In the genomic region with DNA sequence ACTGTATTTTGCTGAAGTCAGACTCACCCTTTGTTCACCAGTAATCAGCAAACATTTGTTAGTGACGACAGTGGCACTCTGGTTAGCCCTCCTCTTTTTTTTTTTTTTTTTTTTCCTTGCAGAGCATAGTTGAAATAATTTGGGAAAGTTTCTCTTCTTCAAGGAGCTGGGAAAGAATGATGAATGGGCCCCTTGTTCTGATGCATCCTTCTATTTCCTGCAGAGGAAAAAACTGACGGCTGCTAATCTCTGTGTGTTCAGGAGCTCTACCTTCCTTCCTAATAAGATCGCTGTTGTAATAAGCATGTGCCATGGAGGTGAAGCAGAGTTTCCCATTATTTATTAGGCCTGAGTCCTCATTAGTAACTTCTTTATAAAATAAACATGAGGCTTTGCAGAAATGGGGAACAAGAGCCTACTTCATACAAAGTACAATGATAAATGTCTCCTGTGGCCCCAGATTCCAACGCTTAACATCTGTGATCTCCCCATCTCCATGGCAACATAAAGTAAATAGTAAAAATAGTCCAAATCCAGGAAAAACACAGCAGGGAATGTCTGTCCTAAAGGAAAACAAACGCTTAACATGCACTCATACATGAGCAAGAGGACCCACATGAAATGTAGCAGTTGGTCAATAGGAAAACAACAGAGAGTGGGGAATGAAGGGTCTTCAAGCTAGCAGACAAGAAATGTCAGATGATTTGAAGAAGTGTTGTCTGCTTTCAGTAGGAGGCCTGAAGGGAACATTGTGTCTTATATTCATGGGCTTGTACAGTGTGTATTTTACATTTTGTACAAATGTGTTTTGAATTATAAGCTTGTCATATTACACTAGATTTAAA, we compare ENCODE assay signal across 15 cellular contexts. TPM values are rescaled to one million over a fixed set of nuclear protein-coding genes. Genes with fewer than 3 reads are reported as not detected.
DNase-seq lines count a peak whose midpoint lies in the region; ATAC-seq, FAIRE-seq and TF ChIP-seq lines count a peak whose summit lies in the region.
"Had no signal": no experiment of that assay in that cellular context is flagged by ENCODE, and none has a peak within 500 bp of the region (broad histone marks: within the 10 kb centered on the region; RNA-seq: fewer than 3 reads in every experiment).

No MANE protein-coding gene starts in this region.

- no peak for TF ChIP-seq POLR2A in endothelial cell of umbilical vein (IDR thresholded peaks at IDR 0.05; ENCODE audit: low read depth, low read length)

- H3K36me3 Mint-ChIP-seq in mesothelial cell of epicardium, result no peaks in the 10 kb centered on the region
- peaks cover 0 to 17% (median 11%) of the 10 kb centered on the region in 5 donors for H3K36me3 Mint-ChIP-seq in naive thymus-derived CD4-positive, alpha-beta T cell
- H3K36me3 Mint-ChIP-seq: CD8-positive, alpha-beta T cell; memory B cell had no signal

- no peaks in the 10 kb centered on the region for H3K79me2 ChIP-seq in endothelial cell of umbilical vein (ENCODE audit: control insufficient read depth, insufficient read depth, low read length)

- DNase-seq in SK-MEL-5 (ENCODE audit: low read depth, low spot score) (peak; percentile 95), endothelial cell of umbilical vein (ENCODE audit: low read depth, low spot score) (peak; percentile 96), mesothelial cell of epicardium (ENCODE audit: low spot score in 2 of 2, unreplicated experiment in 2 of 2) (no peak), NOMO-1 treated with dmso at 0.1 percent for 144 hours (lab: John Stamatoyannopoulos, UW; ENCODE audit: unreplicated experiment) (no peak), activated T-cell treated with anti-CD3 and anti-CD28 coated beads for 4 hours (no peak)
- no peak for DNase-seq in naive thymus-derived CD4-positive, alpha-beta T cell
- DNase-seq: activated naive CD4-positive, alpha-beta T cell; CD8-positive, alpha-beta T cell; erythroblast; RPMI8226; trophoblast cell had no signal

- H3K9me3 Mint-ChIP-seq in mesothelial cell of epicardium, result no peaks in the 10 kb centered on the region
- peaks cover 0 to 5% (median 0%) of the 10 kb centered on the region in 11 donors for H3K9me3 Mint-ChIP-seq in naive thymus-derived CD4-positive, alpha-beta T cell
- H3K9me3 Mint-ChIP-seq: CD8-positive, alpha-beta T cell; memory B cell had no signal

- H3K4me1 Mint-ChIP-seq in mesothelial cell of epicardium, result peaks cover 35% of the 10 kb centered on the region
- peaks cover 0 to 4% (median 0%) of the 10 kb centered on the region in 7 donors for H3K4me1 Mint-ChIP-seq in naive thymus-derived CD4-positive, alpha-beta T cell
- H3K4me1 Mint-ChIP-seq: memory B cell had no signal

- TF ChIP-seq CTCF in endothelial cell of umbilical vein (IDR thresholded peaks at IDR 0.05; ENCODE audit: extremely low read depth in 1 of 2, insufficient read depth in 1 of 2, low read depth in 1 of 2, low read length in 2 of 2), result no peak
- no peak for TF ChIP-seq CTCF in mesothelial cell of epicardium (IDR thresholded peaks at IDR 0.05; ENCODE audit: unreplicated experiment)

- CTCF ChIA-PET in endothelial cell of umbilical vein (lab: Charles Lee), result interaction anchor here (0.6 to 1.6 kb wide), 8 partner anchors 14 to 208 kb away, joined by 3 to 5 read pairs (median 4); no protein-coding TSS in a partner anchor
- CTCF ChIA-PET in naive thymus-derived CD4-positive, alpha-beta T cell (lab: Charles Lee), result interaction anchor here (0.6 kb wide), 1 partner anchor 32 kb away, joined by 3 read pairs; no protein-coding TSS in a partner anchor

- POLR2A ChIA-PET in endothelial cell of umbilical vein (lab: Charles Lee), result interaction anchor here (0.7 to 1.1 kb wide), 2 partner anchors 59 to 70 kb away, joined by 3 to 8 read pairs; no protein-coding TSS in a partner anchor
- POLR2A ChIA-PET in naive thymus-derived CD4-positive, alpha-beta T cell (lab: Charles Lee), result interaction anchor here (1.4 kb wide), 1 partner anchor 9 kb away, joined by 3 read pairs; no protein-coding TSS in a partner anchor

- no peak for ATAC-seq in naive thymus-derived CD4-positive, alpha-beta T cell
- ATAC-seq in HG02970 (IDR thresholded peaks at IDR 0.05; ENCODE audit: low FRiP score, unreplicated experiment), result no peak
- ATAC-seq: activated CD4-positive, CD25-positive, alpha-beta regulatory T cell treated with anti-CD3 and anti-CD28 coated beads, Interleukin-2, amount 50 U/mL, for 24 hours; CD8-positive, alpha-beta T cell had no signal

- H3K36me3 ChIP-seq in endothelial cell of umbilical vein (ENCODE audit: control insufficient read depth in 2 of 2, extremely low read depth in 1 of 2, insufficient read depth in 2 of 2, low read length in 2 of 2) (no peaks in the 10 kb centered on the region), subcutaneous abdominal adipose tissue (ENCODE audit: control insufficient read depth in 5 of 5, insufficient read depth in 5 of 5, low read length in 5 of 5) (no peaks in the 10 kb centered on the region)
- no peaks in the 10 kb centered on the region for H3K36me3 ChIP-seq in naive thymus-derived CD4-positive, alpha-beta T cell (ENCODE audit: control insufficient read depth in 2 of 3, insufficient read depth in 3 of 3, low read length in 3 of 3)

- H3K27ac ChIP-seq in endothelial cell of umbilical vein (ENCODE audit: insufficient read depth, low read depth, low read length) (peak overlapping the region; percentile 21), subcutaneous abdominal adipose tissue (ENCODE audit: low read depth, low read length) (peak overlapping the region; percentile 37)
- no peak overlapping the region for H3K27ac ChIP-seq in naive thymus-derived CD4-positive, alpha-beta T cell (ENCODE audit: low read depth, low read length)

- H3K4me3 ChIP-seq in endothelial cell of umbilical vein (replicated peaks in 1 of 3; ENCODE audit: insufficient read depth in 1 of 3, low read depth in 1 of 3, low read length in 3 of 3) (no peak overlapping the region), subcutaneous abdominal adipose tissue (ENCODE audit: low read depth in 1 of 5, low read length in 5 of 5) (no peak overlapping the region)
- no peak overlapping the region for H3K4me3 ChIP-seq in naive thymus-derived CD4-positive, alpha-beta T cell (ENCODE audit: low read length)

- H3K9me1 ChIP-seq in endothelial cell of umbilical vein (replicated peaks; ENCODE audit: control insufficient read depth, extremely low read depth, insufficient read depth, low read length), result no peaks in the 10 kb centered on the region

- no peaks in the 10 kb centered on the region for H3K9me3 ChIP-seq in endothelial cell of umbilical vein (replicated peaks; ENCODE audit: control insufficient read depth, insufficient read depth, low read length)
- H3K9me3 ChIP-seq in subcutaneous abdominal adipose tissue (ENCODE audit: control insufficient read depth in 5 of 5, low read length in 5 of 5), result no peaks in the 10 kb centered on the region
- no peaks in the 10 kb centered on the region for H3K9me3 ChIP-seq in naive thymus-derived CD4-positive, alpha-beta T cell (ENCODE audit: control insufficient read depth in 2 of 3, low read length in 3 of 3)

- H3K27me3 ChIP-seq in endothelial cell of umbilical vein (ENCODE audit: control insufficient read depth in 2 of 2, insufficient read depth in 2 of 2, low read length in 2 of 2) (no peaks in the 10 kb centered on the region), subcutaneous abdominal adipose tissue (ENCODE audit: control insufficient read depth in 5 of 5, insufficient read depth in 4 of 5, low read length in 5 of 5) (no peaks in the 10 kb centered on the region)
- H3K27me3 ChIP-seq in naive thymus-derived CD4-positive, alpha-beta T cell (ENCODE audit: control insufficient read depth in 2 of 2, insufficient read depth in 2 of 2, low read length in 2 of 2), result no peaks in the 10 kb centered on the region

- peak overlapping the region; percentile 53 for H3K9ac ChIP-seq in endothelial cell of umbilical vein (replicated peaks; ENCODE audit: extremely low read depth, insufficient read depth, low read length)
- H3K9ac ChIP-seq in subcutaneous abdominal adipose tissue (ENCODE audit: low read length in 5 of 5), result no peak overlapping the region

- dilution Hi-C loops in endothelial cell of umbilical vein (cut with MboI; ENCODE audit: extremely low pct_ligation_motif_present, low sequenced_read_pairs), result no loop called here

- in situ Hi-C loops in SK-MEL-5 (cut with HindIII; ENCODE audit: low pct_unique_long_range_greater_than_20kb, low sequenced_read_pairs), result no loop called here

- H3K4me3 Mint-ChIP-seq in mesothelial cell of epicardium, result no peak overlapping the region
- H3K4me3 Mint-ChIP-seq in naive thymus-derived CD4-positive, alpha-beta T cell, result no peak overlapping the region
- H3K4me3 Mint-ChIP-seq: CD8-positive, alpha-beta T cell; memory B cell had no signal

- H3K27me3 Mint-ChIP-seq in mesothelial cell of epicardium (ENCODE audit: low read depth), result no peaks in the 10 kb centered on the region
- H3K27me3 Mint-ChIP-seq in naive thymus-derived CD4-positive, alpha-beta T cell, result no peaks in the 10 kb centered on the region
- H3K27me3 Mint-ChIP-seq: memory B cell had no signal

- H2AFZ ChIP-seq in endothelial cell of umbilical vein (ENCODE audit: low read depth, low read length), result no peak overlapping the region

- intact Hi-C loops in endothelial cell of umbilical vein (cut with micrococcal nuclease), result loop anchor here (1.0 to 5.0 kb wide), 4 partner anchors 50 to 222 kb away; a partner anchor contains a TSS
- intact Hi-C loops in naive thymus-derived CD4-positive, alpha-beta T cell (cut with micrococcal nuclease), result no loop called here

- H3K4me2 ChIP-seq in endothelial cell of umbilical vein (ENCODE audit: insufficient read depth, low read length), result no peak overlapping the region

- peak; percentile 54 for FAIRE-seq in endothelial cell of umbilical vein (lab: Jason Lieb, UNC)

- H3K27ac Mint-ChIP-seq in mesothelial cell of epicardium, result peak overlapping the region; percentile 83
- peak overlapping the region in 1 of 9 donors; percentile 15 for H3K27ac Mint-ChIP-seq in naive thymus-derived CD4-positive, alpha-beta T cell
- H3K27ac Mint-ChIP-seq: CD8-positive, alpha-beta T cell; memory B cell had no signal

- no TSS peak for BruUV-seq in endothelial cell of umbilical vein (replicated peaks; lab: Mats Ljungman, UMichigan)

- H4K20me1 ChIP-seq in endothelial cell of umbilical vein (replicated peaks; ENCODE audit: control insufficient read depth, extremely low read depth, insufficient read depth, low read length), result no peaks in the 10 kb centered on the region

- H3K4me1 ChIP-seq in endothelial cell of umbilical vein (ENCODE audit: control insufficient read depth, extremely low read depth, insufficient read depth, low read length) (no peaks in the 10 kb centered on the region), subcutaneous abdominal adipose tissue (ENCODE audit: control insufficient read depth in 5 of 5, insufficient read depth in 5 of 5, low read length in 5 of 5) (peaks cover 0 to 23% (median 19%) of the 10 kb centered on the region in 5 donors)
- no peaks in the 10 kb centered on the region for H3K4me1 ChIP-seq in naive thymus-derived CD4-positive, alpha-beta T cell (ENCODE audit: control insufficient read depth in 2 of 2, insufficient read depth in 2 of 2, low read length in 2 of 2)

RNA-seq across cellular contexts. Expression of a gene that starts 59.1 kb away (rescaled TPM):
- 182 TPM in 2 replicates for total RNA-seq in SK-MEL-5 (2014; rRNA removed; shearing (Covaris generic))
- polyA plus RNA-seq in SK-MEL-5 (2015; cell fraction: cytosol; rRNA removed), result 129 and 164 TPM in 2 replicates
- polyA plus RNA-seq in SK-MEL-5 (2015; cell fraction: nucleus; rRNA removed), result 67.8 and 88.4 TPM in 2 replicates
- total RNA-seq in endothelial cell of umbilical vein (307 and 313 TPM in 2 replicates), mesothelial cell of epicardium (191 to 211 TPM (median 194 TPM) in 3 replicates)
- 136 and 148 TPM in 2 replicates for polyA plus RNA-seq in endothelial cell of umbilical vein
- 186 and 212 TPM in 2 replicates for polyA plus RNA-seq in endothelial cell of umbilical vein (2011; cell fraction: cytosol; rRNA removed)
- polyA plus RNA-seq in endothelial cell of umbilical vein (2011; cell fraction: nucleus; rRNA removed), result 346 and 400 TPM in 2 replicates
- polyA plus RNA-seq in endothelial cell of umbilical vein (2012), result 259 and 283 TPM in 2 replicates
- polyA minus RNA-seq in endothelial cell of umbilical vein, result 325 and 347 TPM in 2 replicates
- 28.8 TPM for polyA minus RNA-seq in endothelial cell of umbilical vein (2011; cell fraction: cytosol; rRNA and poly(A)+ RNA removed)
- polyA minus RNA-seq in endothelial cell of umbilical vein (2011; cell fraction: nucleus; rRNA and poly(A)+ RNA removed), result 320 and 528 TPM in 2 replicates
- total RNA-seq in naive thymus-derived CD4-positive, alpha-beta T cell, result 1 to 10 TPM in 1 of 5 experiments, under 1 TPM in 4; 0.27 to 2.0 (median 0.39) TPM
- polyA plus RNA-seq in naive thymus-derived CD4-positive, alpha-beta T cell, result under 1 TPM in 1 of 2 donors, not detected in 1; 0.32 TPM
- total RNA-seq: CD8-positive, alpha-beta T cell had no signal

Comparison
In these comparisons a context has a peak if more than half of its experiments do, and no peak if none do; other contexts are left out.
1. DNase-seq: peak in SK-MEL-5 (single experiment) and endothelial cell of umbilical vein (single experiment); none in mesothelial cell of epicardium (0 of 2), NOMO-1 treated with dmso at 0.1 percent for 144 hours (single experiment), naive thymus-derived CD4-positive, alpha-beta T cell (0 of 9) and activated T-cell treated with anti-CD3 and anti-CD28 coated beads for 4 hours (single experiment).
2. RNA of a gene that starts 59.1 kb away (total RNA-seq): 307 to 313 TPM in endothelial cell of umbilical vein, 191 to 211 TPM in mesothelial cell of epicardium and 182 TPM in SK-MEL-5; 0.27 to 2.0 TPM in naive thymus-derived CD4-positive, alpha-beta T cell; every median in the first group is over 10 times any median in the second.